Comparison of ENCODE assay signal across 8 cellular contexts in the genomic region with DNA sequence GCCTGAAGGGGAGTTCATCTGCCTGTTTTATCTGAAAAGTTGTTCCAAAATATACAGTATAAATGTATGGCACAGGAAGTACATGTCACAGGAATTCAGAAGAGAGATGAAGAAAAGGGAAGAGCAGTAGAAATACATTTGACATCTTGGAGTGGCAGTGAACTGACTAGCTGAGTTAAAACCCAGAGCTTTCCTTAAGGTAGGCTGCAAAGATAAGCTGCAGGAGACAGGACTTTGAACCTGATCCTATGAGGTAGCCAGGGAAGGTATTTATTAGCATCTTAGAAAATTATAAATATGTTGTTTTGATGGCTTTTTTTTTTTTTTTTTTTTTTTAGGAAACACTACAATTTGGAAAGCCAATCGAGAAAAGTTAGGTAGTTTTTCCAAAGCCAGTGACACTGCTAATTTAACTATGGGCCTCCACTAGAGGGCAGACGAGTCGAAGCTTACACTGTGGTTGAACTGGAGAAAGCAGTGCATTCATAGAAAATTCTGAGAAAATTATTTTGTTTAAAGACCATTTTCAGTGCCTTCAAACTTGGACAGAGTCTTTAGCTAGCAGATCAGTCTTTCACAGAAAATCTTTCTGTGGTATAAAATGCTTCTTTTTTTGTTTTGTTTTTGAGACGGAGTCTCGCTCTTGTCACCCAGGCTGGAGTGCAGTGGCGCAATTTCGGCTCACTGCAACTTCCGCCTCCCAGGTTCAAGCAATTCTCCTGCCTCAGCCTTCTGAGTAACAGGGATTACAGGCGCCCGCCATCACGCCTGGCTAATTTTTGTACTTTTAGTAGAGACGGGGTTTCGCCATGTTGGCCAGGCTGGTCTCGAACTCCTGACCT.
DNase-seq lines count a peak whose midpoint lies in the region; ATAC-seq, FAIRE-seq and TF ChIP-seq lines count a peak whose summit lies in the region.

No MANE protein-coding gene starts in this region.

- no peak overlapping the region for H2AFZ ChIP-seq in neuronal stem cell (ENCODE audit: low read length)

- DNase-seq in CMK (ENCODE audit: low read depth) (peak; percentile 22), HTR-8/SVneo (ENCODE audit: insufficient read length, low spot score) (peak; percentile 70), SHP77 treated with DMSO at 0.1 percent for 48 hours (lab: John Stamatoyannopoulos, UW) (peak; percentile 18), fibroblast of the aortic adventitia (ENCODE audit: low read depth) (peak; percentile 81), neuronal stem cell (ENCODE audit: low spot score) (peak; percentile 33), superior temporal gyrus (ENCODE audit: extremely low spot score) (peak; percentile 92)
- DNase-seq in activated T-helper 1 cell treated with anti-CD3 and anti-CD28 coated beads, Interleukin-2, amount 50 U/mL, for 16 hours (ENCODE audit: low read depth in 1 of 2, low spot score in 1 of 2), result peak; percentile 24 to 31

- FAIRE-seq in HTR-8/SVneo (lab: Jason Lieb, UNC), result no peak

- WGBS in neuronal stem cell (ENCODE audit: extremely low coverage in 2 of 2, insufficient read length in 2 of 2, insufficient replicate concordance in 1 of 2), 2 donors, result no CpG with 5 or more reads among the region's 14 CpGs

- H2BK5ac ChIP-seq in neuronal stem cell (ENCODE audit: low read length), result no peak overlapping the region

- no peak overlapping the region for H4K8ac ChIP-seq in neuronal stem cell (ENCODE audit: low read depth, low read length)

- H3K14ac ChIP-seq in neuronal stem cell (ENCODE audit: low read length), result no peak overlapping the region

- no peaks in the 10 kb centered on the region for H3K27me3 ChIP-seq in neuronal stem cell (ENCODE audit: control insufficient read depth in 3 of 3, insufficient read depth in 3 of 3, low read depth in 1 of 3, low read length in 3 of 3)

- no peak overlapping the region for H3K4ac ChIP-seq in neuronal stem cell (ENCODE audit: low read length)

- no peak overlapping the region for H3K23ac ChIP-seq in neuronal stem cell (ENCODE audit: low read depth, low read length, poor library complexity)

- no peak overlapping the region for H2BK15ac ChIP-seq in neuronal stem cell (ENCODE audit: low read length)

- no peak overlapping the region for H2AK5ac ChIP-seq in neuronal stem cell (ENCODE audit: low read depth, low read length)

- H3K4me3 ChIP-seq in fibroblast of the aortic adventitia (ENCODE audit: low read depth, low read length) (no peak overlapping the region), neuronal stem cell (ENCODE audit: low read length in 2 of 2) (no peak overlapping the region)

- TF ChIP-seq CTCF in fibroblast of the aortic adventitia (IDR thresholded peaks at IDR 0.05; ENCODE audit: insufficient read depth, low read length), result peak; percentile 73

- H2BK120ac ChIP-seq in neuronal stem cell (ENCODE audit: low read depth, low read length), result no peak overlapping the region

- H3K36me3 ChIP-seq in neuronal stem cell (replicated peaks in 1 of 2; ENCODE audit: control insufficient read depth in 2 of 2, insufficient read depth in 2 of 2, low read length in 2 of 2), result no peaks in the 10 kb centered on the region

- H2BK12ac ChIP-seq in neuronal stem cell (ENCODE audit: low read length), result no peak overlapping the region

- H3K9me3 ChIP-seq in neuronal stem cell (replicated peaks in 1 of 2; ENCODE audit: control insufficient read depth in 2 of 2, insufficient read depth in 1 of 2, low read depth in 1 of 2, low read length in 2 of 2), result no peaks in the 10 kb centered on the region

- no peak for ATAC-seq in HG03432 (IDR thresholded peaks at IDR 0.05; ENCODE audit: unreplicated experiment)

- H4K91ac ChIP-seq in neuronal stem cell (ENCODE audit: low read depth, low read length, poor library complexity), result no peak overlapping the region

- H3K27ac ChIP-seq in neuronal stem cell (replicated peaks; ENCODE audit: low read length), result no peak overlapping the region

- H3K79me1 ChIP-seq in neuronal stem cell (ENCODE audit: low read depth, low read length), result no peaks in the 10 kb centered on the region

- no peak overlapping the region for H3K4me2 ChIP-seq in neuronal stem cell (ENCODE audit: insufficient read depth, low read length, poor library complexity, severe bottlenecking)

- no peak overlapping the region for H3K9ac ChIP-seq in neuronal stem cell (ENCODE audit: low read depth, low read length, poor library complexity)

- no peaks in the 10 kb centered on the region for H3K4me1 ChIP-seq in neuronal stem cell (ENCODE audit: control insufficient read depth in 2 of 2, insufficient read depth in 1 of 2, low read depth in 1 of 2, low read length in 2 of 2)

- no peak overlapping the region for H3K18ac ChIP-seq in neuronal stem cell (ENCODE audit: low read length)

Comparison
In these comparisons a context has a peak if more than half of its experiments do, and no peak if none do; other contexts are left out.
1. DNase-seq: peak in every context shown above with its lines; median percentile 92 in superior temporal gyrus; 81 in fibroblast of the aortic adventitia; 70 in HTR-8/SVneo; 33 in neuronal stem cell; 28 in activated T-helper 1 cell treated with anti-CD3 and anti-CD28 coated beads, Interleukin-2, amount 50 U/mL, for 16 hours; 22 in CMK; 18 in SHP77 treated with DMSO at 0.1 percent for 48 hours.